In the genomic region with DNA sequence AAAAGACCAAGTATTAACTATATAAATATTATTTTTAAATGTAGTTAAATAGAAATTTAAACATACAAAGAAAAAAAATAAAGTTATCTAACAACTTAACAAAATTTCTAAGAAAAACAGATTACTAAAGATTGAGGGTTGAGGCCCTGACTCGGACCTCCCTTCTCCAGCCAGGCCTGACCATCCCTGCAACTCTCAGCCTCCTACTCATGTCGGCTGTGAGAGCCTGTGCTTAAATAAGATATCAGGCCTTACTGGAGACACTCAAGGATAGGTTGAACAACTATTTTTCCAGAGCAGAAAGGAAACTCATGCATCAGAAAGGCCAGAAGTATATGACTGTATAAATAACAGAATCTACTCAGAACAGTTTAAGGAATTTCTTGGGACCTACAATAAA, we compare ENCODE assay signal across 20 cellular contexts. TPM values are rescaled to one million over a fixed set of nuclear protein-coding genes. Genes with fewer than 3 reads are reported as not detected.
DNase-seq lines count a peak whose midpoint lies in the region; ATAC-seq, FAIRE-seq and TF ChIP-seq lines count a peak whose summit lies in the region.
"Had no signal": no experiment of that assay in that cellular context is flagged by ENCODE, and none has a peak within 500 bp of the region (broad histone marks: within the 10 kb centered on the region; RNA-seq: fewer than 3 reads in every experiment).

No MANE protein-coding gene starts in this region.

- TF ChIP-seq RAD21 in K562 (CRISPR knock-in tag; conservative IDR thresholded peaks at IDR 0.05 in 1 of 2, IDR thresholded peaks at IDR 0.05 in 1 of 2): no peak

- no peak for ATAC-seq in activated CD4-positive, alpha-beta T cell treated with anti-CD3 and anti-CD28 coated beads for 36 hours
- peak; percentile 65 for ATAC-seq in K562
- peak; percentile 68 for ATAC-seq in left lung
- ATAC-seq: CD8-positive, alpha-beta T cell; HCT116 had no signal

- DNase-seq in activated CD4-positive, alpha-beta T cell treated with anti-CD3 and anti-CD28 coated beads for 36 hours: no peak
- DNase-seq in activated CD4-positive, alpha-beta T cell treated with anti-CD3 and anti-CD28 coated beads for 1 hour: no peak
- DNase-seq in K562 (ENCODE audit: extremely low read depth in 1 of 4, low spot score in 3 of 4): peak in 1 of 4 experiments; percentile 7
- DNase-seq in left lung: no peak
- no peak for DNase-seq in MG63
- no peak for DNase-seq in 8988T
- no peak for DNase-seq in stimulated activated naive CD4-positive, alpha-beta T cell (lab: John Stamatoyannopoulos, UW)
- DNase-seq: Calu3; CD8-positive, alpha-beta T cell; DMS79 treated with DMSO at 0.1 percent for 48 hours; GF-D8; GOT3; H7; HFFc6 had no signal

- in situ Hi-C loops in K562 (cut with MboI): no loop called here

- no peaks in the 10 kb centered on the region for H3K79me2 ChIP-seq in K562 (ENCODE audit: control insufficient read depth, insufficient read depth, low read length)

- H3K4me2 ChIP-seq in K562 (ENCODE audit: insufficient read depth, low read length): no peak overlapping the region
- H3K4me2 ChIP-seq: BLaER1 treated with 17β-estradiol and CSF1 and Interleukin-3, amounts not matched to agents 10 nM and 100 nM had no signal

- no peaks in the 10 kb centered on the region for H3K27me3 Mint-ChIP-seq in activated CD4-positive, alpha-beta T cell treated with anti-CD3 and anti-CD28 coated beads for 36 hours
- H3K27me3 Mint-ChIP-seq: B cell had no signal

- H3K9me1 ChIP-seq in K562 (ENCODE audit: control insufficient read depth, insufficient read depth, low read length): no peaks in the 10 kb centered on the region

- FAIRE-seq in K562 (lab: Jason Lieb, UNC): no peak
- FAIRE-seq: HTR-8/SVneo had no signal

- no peak for TF ChIP-seq CTCF in VCaP (conservative IDR thresholded peaks at IDR 0.05)
- no peak for TF ChIP-seq CTCF in K562 (IDR thresholded peaks at IDR 0.05 in 2 of 3, conservative IDR thresholded peaks at IDR 0.05 in 1 of 3; ENCODE audit: insufficient read depth in 2 of 3, low read depth in 1 of 3, low read length in 3 of 3)
- TF ChIP-seq CTCF in left lung (IDR thresholded peaks at IDR 0.05): no peak

- no TSS peak for BruUV-seq in K562 (replicated peaks; lab: Mats Ljungman, UMichigan)

- peaks cover 73% of the 10 kb centered on the region for H3K36me3 ChIP-seq in K562 (ENCODE audit: control insufficient read depth, insufficient read depth, low read length)
- H3K36me3 ChIP-seq in left lung: peaks cover 0 to 76% of the 10 kb centered on the region in 2 donors
- peaks cover 46% of the 10 kb centered on the region for H3K36me3 ChIP-seq in MG63

- H3K4me1 ChIP-seq in K562 (replicated peaks in 1 of 2; ENCODE audit: control insufficient read depth in 2 of 2, insufficient read depth in 2 of 2, low read length in 2 of 2) (no peaks in the 10 kb centered on the region), left lung (no peaks in the 10 kb centered on the region)
- H3K4me1 ChIP-seq: BLaER1 treated with 17β-estradiol and CSF1 and Interleukin-3, amounts not matched to agents 10 nM and 100 nM had no signal

- no peak overlapping the region for H2AFZ ChIP-seq in K562 (ENCODE audit: low read depth, low read length)

- H4K20me1 ChIP-seq in K562 (replicated peaks; ENCODE audit: control insufficient read depth, insufficient read depth, low read length): no peaks in the 10 kb centered on the region

- H3K9me3 ChIP-seq in K562 (replicated peaks; ENCODE audit: control insufficient read depth, insufficient read depth, low read depth, low read length) (no peaks in the 10 kb centered on the region), left lung (no peaks in the 10 kb centered on the region), MG63 (no peaks in the 10 kb centered on the region)
- H3K9me3 ChIP-seq: BLaER1 treated with 17β-estradiol and CSF1 and Interleukin-3, amounts not matched to agents 10 nM and 100 nM had no signal

- H3K27ac Mint-ChIP-seq in activated CD4-positive, alpha-beta T cell treated with anti-CD3 and anti-CD28 coated beads for 36 hours: peak overlapping the region; percentile 47
- H3K27ac Mint-ChIP-seq: B cell; CD8-positive, alpha-beta T cell; HFFc6 had no signal

- no peak overlapping the region for H3K9ac ChIP-seq in K562 (ENCODE audit: insufficient read depth in 1 of 2, low read depth in 2 of 2, low read length in 2 of 2)
- H3K9ac ChIP-seq: BLaER1 treated with 17β-estradiol and CSF1 and Interleukin-3, amounts not matched to agents 10 nM and 100 nM had no signal

- H3K36me3 Mint-ChIP-seq in activated CD4-positive, alpha-beta T cell treated with anti-CD3 and anti-CD28 coated beads for 36 hours (ENCODE audit: low read depth): peaks cover 32% of the 10 kb centered on the region

- TF ChIP-seq EP300 in K562 (IDR thresholded peaks at IDR 0.05; ENCODE audit: low read length): no peak

- H3K27me3 ChIP-seq in K562 (ENCODE audit: control insufficient read depth in 2 of 2, insufficient read depth in 2 of 2, low read length in 2 of 2) (no peaks in the 10 kb centered on the region), left lung (no peaks in the 10 kb centered on the region), MG63 (no peaks in the 10 kb centered on the region)
- H3K27me3 ChIP-seq: BLaER1 treated with 17β-estradiol and CSF1 and Interleukin-3, amounts not matched to agents 10 nM and 100 nM had no signal

- no peaks in the 10 kb centered on the region for H3K9me3 Mint-ChIP-seq in activated CD4-positive, alpha-beta T cell treated with anti-CD3 and anti-CD28 coated beads for 36 hours (ENCODE audit: low read depth)
- H3K9me3 Mint-ChIP-seq: CD8-positive, alpha-beta T cell; HFFc6 had no signal

- no peak for TF ChIP-seq POLR2A in K562 (conservative IDR thresholded peaks at IDR 0.05)

- H3K27ac ChIP-seq in VCaP (peak overlapping the region; percentile 33; the same call in 1 of the 2 replicates), K562 (ENCODE audit: extremely low read depth, low read depth, low read length) (no peak overlapping the region), left lung (no peak overlapping the region)
- H3K27ac ChIP-seq: 22Rv1; BLaER1 treated with 17β-estradiol and CSF1 and Interleukin-3, amounts not matched to agents 10 nM and 100 nM had no signal

- 78% methylated on average over 2 of the region's 2 CpGs for WGBS in K562 (ENCODE audit: insufficient coverage, low coverage, missing lambda C conversion rate)

- H3K4me1 Mint-ChIP-seq in activated CD4-positive, alpha-beta T cell treated with anti-CD3 and anti-CD28 coated beads for 36 hours: peaks cover 16% of the 10 kb centered on the region
- H3K4me1 Mint-ChIP-seq: B cell had no signal

- intact Hi-C loops in activated CD4-positive, alpha-beta T cell treated with anti-CD3 and anti-CD28 coated beads for 36 hours (cut with DNase I, micrococcal nuclease): no loop called here
- intact Hi-C loops in K562 (cut with micrococcal nuclease) (no loop called here), left lung (cut with DNase I) (no loop called here)

- H3K4me3 Mint-ChIP-seq in activated CD4-positive, alpha-beta T cell treated with anti-CD3 and anti-CD28 coated beads for 36 hours: no peak overlapping the region
- H3K4me3 Mint-ChIP-seq: B cell; CD8-positive, alpha-beta T cell; HFFc6 had no signal

- POLR2A ChIA-PET in activated CD4-positive, alpha-beta T cell treated with anti-CD3 and anti-CD28 coated beads for 36 hours (lab: Charles Lee): no interaction called here
- POLR2A ChIA-PET in K562 (lab: Yijun Ruan, JAX): no interaction called here

- CTCF ChIA-PET in activated CD4-positive, alpha-beta T cell treated with anti-CD3 and anti-CD28 coated beads for 36 hours (lab: Charles Lee): interaction anchor here (0.9 kb wide), 1 partner anchor 18 kb away, joined by 7 read pairs; no protein-coding TSS in a partner anchor
- CTCF ChIA-PET in K562 (lab: Yijun Ruan, JAX; ENCODE audit: low intra/inter-chr PET ratio): no interaction called here

- no peak overlapping the region for H3K4me3 ChIP-seq in K562
- H3K4me3 ChIP-seq in left lung: no peak overlapping the region
- H3K4me3 ChIP-seq in MG63: no peak overlapping the region
- H3K4me3 ChIP-seq: BLaER1 treated with 17β-estradiol and CSF1 and Interleukin-3, amounts not matched to agents 10 nM and 100 nM had no signal

TF ChIP-seq in K562, 482 proteins besides CTCF, POLR2A, EP300 and RAD21 (continues in another document):
- TF ChIP-seq SNAPC5 (CRISPR knock-in tag; IDR thresholded peaks at IDR 0.05) (no peak), ZNF311 (CRISPR knock-in tag; IDR thresholded peaks at IDR 0.05) (no peak), MEF2A (IDR thresholded peaks at IDR 0.05; ENCODE audit: control insufficient read depth, low read depth, low read length) (no peak), NFIX (CRISPR knock-in tag; IDR thresholded peaks at IDR 0.05; ENCODE audit: low read depth) (no peak)
- TF ChIP-seq, protein P1, sequence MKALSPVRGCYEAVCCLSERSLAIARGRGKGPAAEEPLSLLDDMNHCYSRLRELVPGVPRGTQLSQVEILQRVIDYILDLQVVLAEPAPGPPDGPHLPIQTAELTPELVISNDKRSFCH (CRISPR knock-in tag; IDR thresholded peaks at IDR 0.05): no peak
- TF ChIP-seq, protein P1 (tag; IDR thresholded peaks at IDR 0.05): no peak

RNA-seq across cellular contexts. Expression of gene PSMG1, which starts 33.0 kb away (rescaled TPM):
- 100 to 1,000 TPM; 109 to 123 TPM for total RNA-seq in activated CD4-positive, alpha-beta T cell treated with anti-CD3 and anti-CD28 coated beads for 36 hours
- total RNA-seq in K562 (2011; cell fraction: chromatin; rRNA removed; ENCODE audit: low replicate concordance): 31.2 and 55.3 TPM in 2 replicates
- 26.8 and 29.9 TPM in 2 replicates for total RNA-seq in K562 (2011; cell fraction: nucleolus; rRNA removed)
- 37.0 and 42.7 TPM in 2 replicates for total RNA-seq in K562 (2011; cell fraction: nucleoplasm; rRNA removed)
- total RNA-seq in K562 (2014; rRNA removed) (255 and 285 TPM in 2 replicates), K562 (2014; rRNA removed; fragmentation: Illumina TruSeq; extraction: Trizol) (328 and 358 TPM in 2 replicates), K562 (2015; rRNA removed; fragmentation: Illumina TruSeq; extraction: Trizol) (335 and 358 TPM in 2 replicates), K562 (2021) (234 and 247 TPM in 2 replicates), left lung (10 to 100 TPM; 32.4 to 41.3 TPM)
- polyA plus RNA-seq in K562 (2011; rRNA removed) (192 and 328 TPM in 2 replicates), K562 (2014; fragmentation: Illumina TruSeq; extraction: Trizol) (380 and 427 TPM in 2 replicates), K562 (2014; fragmentation: Nextera tagmentation; extraction: Ambion mirVana) (10 to 100 TPM; 54.5 to 88.1 TPM), K562 (2014; rRNA removed) (362 and 383 TPM in 2 replicates)
- polyA plus RNA-seq in K562 (2011; cell fraction: cytosol; rRNA removed): 123 and 150 TPM in 2 replicates
- 65.8 and 83.7 TPM in 2 replicates for polyA plus RNA-seq in K562 (2011; cell fraction: nucleus; rRNA removed)
- polyA plus RNA-seq in K562 (2012): 199 and 249 TPM in 2 replicates
- polyA minus RNA-seq in K562 (2011; rRNA and poly(A)+ RNA removed): 112 and 114 TPM in 2 replicates
- polyA minus RNA-seq in K562 (2011; cell fraction: cytosol; rRNA and poly(A)+ RNA removed): 43.6 and 73.7 TPM in 2 replicates
- polyA minus RNA-seq in K562 (2011; cell fraction: nucleus; rRNA and poly(A)+ RNA removed): 22.2 and 30.8 TPM in 2 replicates
- 248 and 252 TPM in 2 replicates for total RNA-seq in MG63 (2014; rRNA removed; shearing (Covaris generic); ENCODE audit: low replicate concordance)
